ENCODE assay signal across 10 cellular contexts in the genomic region with DNA sequence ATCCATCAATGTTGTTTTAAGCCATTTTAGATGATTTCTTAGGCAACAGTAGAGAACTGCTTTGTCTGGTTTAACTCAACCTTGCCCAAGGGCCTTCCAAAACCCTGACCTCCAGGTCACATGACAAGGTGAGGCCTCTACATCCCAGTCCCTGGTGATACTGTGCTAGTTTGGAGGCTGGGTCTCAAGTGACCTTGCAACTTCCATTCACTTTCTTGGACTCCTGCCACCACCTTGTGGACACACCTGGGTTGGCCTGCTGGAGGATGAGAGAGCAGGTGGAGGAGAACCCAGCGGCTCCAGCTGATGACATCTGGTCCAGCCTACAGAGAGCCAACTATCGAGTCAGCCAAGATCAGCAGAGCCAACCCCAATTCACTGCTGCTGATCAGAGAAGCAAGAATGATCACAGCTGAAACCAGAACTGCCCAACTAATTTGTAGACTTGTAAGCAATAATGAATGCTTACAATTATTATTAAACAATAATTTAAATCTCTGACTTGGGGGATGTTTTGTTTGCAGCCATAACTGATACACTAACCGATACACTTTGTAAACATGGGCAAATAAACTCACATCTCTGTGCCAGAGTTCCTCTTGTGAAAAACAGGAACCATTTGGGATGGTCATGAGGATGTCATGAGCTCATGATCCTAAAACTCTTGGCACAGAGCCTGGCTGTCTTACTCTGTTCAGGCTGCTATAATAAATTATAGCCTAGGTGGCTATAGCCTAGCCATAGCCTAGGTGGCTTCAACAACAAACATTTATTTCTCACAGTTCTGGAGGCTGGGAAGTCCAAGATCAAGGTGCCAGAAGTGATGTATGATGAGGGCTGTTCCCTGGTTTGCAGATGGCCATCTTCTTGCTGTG. TPM values are rescaled to one million over a fixed set of nuclear protein-coding genes. Genes with fewer than 3 reads are reported as not detected.
A peak's percentile ranks its signal among the peaks of the same experiment; 100 is the strongest.
DNase-seq lines count a peak whose midpoint lies in the region; ATAC-seq and TF ChIP-seq lines count a peak whose summit lies in the region.
"Had no signal": no experiment of that assay in that cellular context is flagged by ENCODE, and none has a peak within 500 bp of the region (broad histone marks: within the 10 kb centered on the region; RNA-seq: fewer than 3 reads in every experiment).

No MANE protein-coding gene starts in this region.

- DNase-seq in DND-41 (no peak), KG1 (lab: John Stamatoyannopoulos, UW) (peak; percentile 3), right lobe of liver (no peak), NCI-H226 (no peak)
- DNase-seq in activated T-cell treated with anti-CD3 and anti-CD28 coated beads, Interleukin-2, amount 50 U/mL, for 24 hours = peak; percentile 50
- DNase-seq: NCI-H446 treated with DMSO at 0.1 percent for 48 hours had no signal

- H3K4me2 ChIP-seq in DND-41 (ENCODE audit: insufficient read depth, low read length) = no peak overlapping the region

- no peak overlapping the region for H3K27ac ChIP-seq in DND-41 (ENCODE audit: low read length)
- H3K27ac ChIP-seq in right lobe of liver = no peak overlapping the region

- H3K4me3 ChIP-seq in DND-41 (ENCODE audit: low read depth in 1 of 2, low read length in 2 of 2) (no peak overlapping the region), right lobe of liver (no peak overlapping the region)

- peaks cover 3% of the 10 kb centered on the region; the same call in 1 of the 2 replicates for H4K20me1 ChIP-seq in DND-41 (ENCODE audit: insufficient read depth, low read length)

- intact Hi-C loops in right lobe of liver (cut with DNase I) = no loop called here

- no peaks in the 10 kb centered on the region for H3K36me3 ChIP-seq in DND-41 (ENCODE audit: insufficient read depth, low read length)
- H3K36me3 ChIP-seq in right lobe of liver = no peaks in the 10 kb centered on the region

- WGBS in right lobe of liver (ENCODE audit: insufficient coverage, low coverage, low lambda C conversion rate, missing lambda C conversion rate) = 33% methylated on average over 2 of the region's 3 CpGs

- TF ChIP-seq CTCF in DND-41 (IDR thresholded peaks at IDR 0.05; ENCODE audit: borderline replicate concordance, extremely low read depth, low read length, poor library complexity, severe bottlenecking) (peak; percentile 12), right lobe of liver (IDR thresholded peaks at IDR 0.05) (no peak)

- no peak overlapping the region for H2AFZ ChIP-seq in DND-41 (ENCODE audit: low read depth, low read length)

- no peaks in the 10 kb centered on the region for H3K9me3 ChIP-seq in DND-41 (ENCODE audit: insufficient read depth, low read length, severe bottlenecking)
- H3K9me3 ChIP-seq in right lobe of liver = no peaks in the 10 kb centered on the region

- peaks cover 3% of the 10 kb centered on the region for H3K27me3 ChIP-seq in DND-41 (ENCODE audit: insufficient read depth, low read length, poor library complexity)
- no peaks in the 10 kb centered on the region for H3K27me3 ChIP-seq in right lobe of liver

- ATAC-seq in DND-41 (ENCODE audit: insufficient read depth, low read depth) (no peak), right lobe of liver (peak in 3 of 4 donors; percentile 26 to 48 (median 41)), HG03039 (IDR thresholded peaks at IDR 0.05; ENCODE audit: unreplicated experiment) (no peak), GM21619 (IDR thresholded peaks at IDR 0.05; ENCODE audit: unreplicated experiment) (no peak), HG03280 (IDR thresholded peaks at IDR 0.05; ENCODE audit: unreplicated experiment) (no peak)

- no peaks in the 10 kb centered on the region for H3K79me2 ChIP-seq in DND-41 (ENCODE audit: insufficient read depth, low read length)

- peaks cover 60% of the 10 kb centered on the region for H3K4me1 Mint-ChIP-seq in activated T-cell treated with anti-CD3 and anti-CD28 coated beads, Interleukin-2, amount 50 U/mL, for 24 hours (ENCODE audit: low read depth)

- H3K4me3 Mint-ChIP-seq in activated T-cell treated with anti-CD3 and anti-CD28 coated beads, Interleukin-2, amount 50 U/mL, for 24 hours = no peak overlapping the region

- no peak overlapping the region for H3K9ac ChIP-seq in DND-41 (ENCODE audit: low read depth, low read length)

- no peaks in the 10 kb centered on the region for H3K36me3 Mint-ChIP-seq in activated T-cell treated with anti-CD3 and anti-CD28 coated beads, Interleukin-2, amount 50 U/mL, for 24 hours (ENCODE audit: low read depth)

- no peaks in the 10 kb centered on the region for H3K27me3 Mint-ChIP-seq in activated T-cell treated with anti-CD3 and anti-CD28 coated beads, Interleukin-2, amount 50 U/mL, for 24 hours

- TF ChIP-seq POLR2A in right lobe of liver (IDR thresholded peaks at IDR 0.05) = no peak

- H3K27ac Mint-ChIP-seq in activated T-cell treated with anti-CD3 and anti-CD28 coated beads, Interleukin-2, amount 50 U/mL, for 24 hours = peak overlapping the region; percentile 59

- H3K9me3 Mint-ChIP-seq in activated T-cell treated with anti-CD3 and anti-CD28 coated beads, Interleukin-2, amount 50 U/mL, for 24 hours = peaks cover 13% of the 10 kb centered on the region

- peaks cover 7% of the 10 kb centered on the region for H3K4me1 ChIP-seq in DND-41 (ENCODE audit: insufficient read depth, low read length)
- no peaks in the 10 kb centered on the region for H3K4me1 ChIP-seq in right lobe of liver

RNA-seq across cellular contexts. Expression of a gene that starts 11.5 kb away (rescaled TPM):
- not detected for total RNA-seq in right lobe of liver
- total RNA-seq: astrocyte had no signal

RNA-seq across cellular contexts. Expression of a gene that starts 31.7 kb away (rescaled TPM):
- 100 to 1,000 TPM in 4 of 6 experiments, 10 to 100 TPM in 2; 96.6 to 138 (median 112) TPM for total RNA-seq in right lobe of liver

RNA-seq across cellular contexts. Expression of a gene that starts 51.7 kb away (rescaled TPM):
- 10 to 100 TPM; 65.4 to 78.5 (median 75.7) TPM for total RNA-seq in right lobe of liver

Comparison
In these comparisons a context has a peak if more than half of its experiments do, and no peak if none do; other contexts are left out.
1. ATAC-seq: peak in right lobe of liver (3 of 4); none in DND-41 (single experiment), HG03039 (single experiment), GM21619 (single experiment) and HG03280 (single experiment).
2. DNase-seq: peak in KG1 (single experiment) and activated T-cell treated with anti-CD3 and anti-CD28 coated beads, Interleukin-2, amount 50 U/mL, for 24 hours (single experiment); none in DND-41 (single experiment), right lobe of liver (0 of 3) and NCI-H226 (single experiment).